Comparison of ENCODE assay signal across 12 cellular contexts in the genomic region with DNA sequence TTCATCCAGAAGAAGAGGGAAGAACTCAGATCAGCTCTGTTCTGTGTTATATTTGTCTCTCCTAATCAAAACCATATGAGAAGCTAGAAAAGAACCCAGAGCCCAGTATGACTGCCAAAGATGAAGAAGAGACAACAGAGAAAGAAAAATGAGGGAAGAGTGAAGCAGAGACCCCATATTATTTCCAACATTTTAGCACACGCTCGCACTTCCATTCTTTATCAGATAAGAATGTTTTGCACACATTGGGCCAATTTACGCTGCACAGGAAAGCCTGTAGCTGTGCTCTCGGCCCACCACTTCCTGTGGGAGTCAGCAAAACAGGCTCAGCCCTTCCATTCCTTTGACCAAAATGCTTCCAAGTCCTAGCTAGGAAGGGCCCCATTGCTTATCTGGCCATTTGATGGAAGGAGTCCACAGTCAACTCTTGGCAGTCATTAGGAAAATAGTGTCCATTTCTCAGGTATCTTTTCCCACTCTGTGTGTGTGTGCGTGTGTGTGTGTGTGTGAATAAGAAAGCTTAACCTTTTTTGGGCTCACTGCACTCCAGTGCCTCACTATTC.
A peak's percentile ranks its signal among the peaks of the same experiment; 100 is the strongest.
DNase-seq lines count a peak whose midpoint lies in the region; ATAC-seq and TF ChIP-seq lines count a peak whose summit lies in the region.
"Had no signal": no experiment of that assay in that cellular context is flagged by ENCODE, and none has a peak within 500 bp of the region (broad histone marks: within the 10 kb centered on the region; RNA-seq: fewer than 3 reads in every experiment).

No MANE protein-coding gene starts in this region.

- no peaks in the 10 kb centered on the region for H3K79me1 ChIP-seq in neuronal stem cell (ENCODE audit: low read depth, low read length)

- peak overlapping the region; percentile 47 for H3K27ac Mint-ChIP-seq in T-helper 2 cell treated with Interferon-gamma antibody and Interleukin-4, amounts not matched to agents 5 μg/mL and 100 μg/mL, for 36 hours
- H3K27ac Mint-ChIP-seq: CD14-positive monocyte, nephron progenitor cell had no signal

- no peak overlapping the region for H3K4ac ChIP-seq in neuronal stem cell (ENCODE audit: low read length)

- H3K4me1 ChIP-seq in BLaER1 = peaks cover 6% of the 10 kb centered on the region; the same call in 1 of the 2 replicates
- H3K4me1 ChIP-seq in neuronal stem cell (ENCODE audit: control insufficient read depth in 2 of 2, insufficient read depth in 1 of 2, low read depth in 1 of 2, low read length in 2 of 2) = no peaks in the 10 kb centered on the region

- peak; percentile 33 for DNase-seq in T-helper 2 cell treated with Interferon-gamma antibody and Interleukin-4, amounts not matched to agents 5 μg/mL and 100 μg/mL, for 36 hours (ENCODE audit: low spot score)
- peak; percentile 51 to 96 for DNase-seq in cardiac fibroblast (ENCODE audit: low read depth in 2 of 2)
- no peak for DNase-seq in neuronal stem cell (ENCODE audit: low spot score)
- DNase-seq in SKM-1 (lab: John Stamatoyannopoulos, UW; ENCODE audit: unreplicated experiment) = no peak
- DNase-seq in NCI-H82 treated with DMSO at 0.1 percent for 48 hours (lab: John Stamatoyannopoulos, UW; ENCODE audit: unreplicated experiment) = no peak
- no peak for DNase-seq in NCI-H187 (lab: John Stamatoyannopoulos, UW)
- DNase-seq: NCI-H2171 treated with DMSO at 0.1 percent for 48 hours, nephron progenitor cell had no signal

- H3K9me3 Mint-ChIP-seq in T-helper 2 cell treated with Interferon-gamma antibody and Interleukin-4, amounts not matched to agents 5 μg/mL and 100 μg/mL, for 36 hours = peaks cover 3% of the 10 kb centered on the region
- H3K9me3 Mint-ChIP-seq: nephron progenitor cell had no signal

- H3K4me2 ChIP-seq in BLaER1 (peak overlapping the region; percentile 25; the same call in 1 of the 2 replicates), neuronal stem cell (ENCODE audit: insufficient read depth, low read length, poor library complexity, severe bottlenecking) (no peak overlapping the region)

- no CpG with 5 or more reads among the region's 5 CpGs for WGBS in neuronal stem cell (ENCODE audit: extremely low coverage in 2 of 2, insufficient read length in 2 of 2, insufficient replicate concordance in 1 of 2), 2 donors

- H2BK12ac ChIP-seq in neuronal stem cell (ENCODE audit: low read length) = no peak overlapping the region

- H3K4me3 ChIP-seq in BLaER1 = no peak overlapping the region
- no peak overlapping the region for H3K4me3 ChIP-seq in cardiac fibroblast (replicated peaks in 1 of 2; ENCODE audit: low read depth in 2 of 2, low read length in 2 of 2)
- H3K4me3 ChIP-seq in neuronal stem cell (ENCODE audit: low read length in 2 of 2) = no peak overlapping the region

- H3K27ac ChIP-seq in BLaER1 (no peak overlapping the region), neuronal stem cell (replicated peaks; ENCODE audit: low read length) (no peak overlapping the region)
- H3K27ac ChIP-seq: RWPE1 had no signal

- no peak overlapping the region for H4K91ac ChIP-seq in neuronal stem cell (ENCODE audit: low read depth, low read length, poor library complexity)

- H3K18ac ChIP-seq in neuronal stem cell (ENCODE audit: low read length) = no peak overlapping the region

- no peak overlapping the region for H2BK15ac ChIP-seq in neuronal stem cell (ENCODE audit: low read length)

- no peak overlapping the region for H3K14ac ChIP-seq in neuronal stem cell (ENCODE audit: low read length)

- no peaks in the 10 kb centered on the region for H3K36me3 Mint-ChIP-seq in T-helper 2 cell treated with Interferon-gamma antibody and Interleukin-4, amounts not matched to agents 5 μg/mL and 100 μg/mL, for 36 hours (ENCODE audit: low read depth)
- H3K36me3 Mint-ChIP-seq: CD14-positive monocyte had no signal

- TF ChIP-seq CTCF in cardiac fibroblast (IDR thresholded peaks at IDR 0.05; ENCODE audit: low read depth, low read length) = no peak

- peaks cover 29% of the 10 kb centered on the region for H3K4me1 Mint-ChIP-seq in T-helper 2 cell treated with Interferon-gamma antibody and Interleukin-4, amounts not matched to agents 5 μg/mL and 100 μg/mL, for 36 hours (ENCODE audit: low read depth)
- H3K4me1 Mint-ChIP-seq: CD14-positive monocyte, nephron progenitor cell had no signal

- no peak overlapping the region for H4K8ac ChIP-seq in neuronal stem cell (ENCODE audit: low read depth, low read length)

- H4K20me1 ChIP-seq in BLaER1 = no peaks in the 10 kb centered on the region

- peak overlapping the region; percentile 61 for H3K4me3 Mint-ChIP-seq in T-helper 2 cell treated with Interferon-gamma antibody and Interleukin-4, amounts not matched to agents 5 μg/mL and 100 μg/mL, for 36 hours
- H3K4me3 Mint-ChIP-seq: nephron progenitor cell had no signal

- H3K9me3 ChIP-seq in BLaER1 = no peaks in the 10 kb centered on the region
- no peaks in the 10 kb centered on the region for H3K9me3 ChIP-seq in neuronal stem cell (replicated peaks in 1 of 2; ENCODE audit: control insufficient read depth in 2 of 2, insufficient read depth in 1 of 2, low read depth in 1 of 2, low read length in 2 of 2)

- no peaks in the 10 kb centered on the region for H3K36me3 ChIP-seq in BLaER1
- H3K36me3 ChIP-seq in neuronal stem cell (replicated peaks in 1 of 2; ENCODE audit: control insufficient read depth in 2 of 2, insufficient read depth in 2 of 2, low read length in 2 of 2) = no peaks in the 10 kb centered on the region

- no peaks in the 10 kb centered on the region for H3K27me3 Mint-ChIP-seq in T-helper 2 cell treated with Interferon-gamma antibody and Interleukin-4, amounts not matched to agents 5 μg/mL and 100 μg/mL, for 36 hours (ENCODE audit: low read depth)

- H2BK5ac ChIP-seq in neuronal stem cell (ENCODE audit: low read length) = no peak overlapping the region

- H2BK120ac ChIP-seq in neuronal stem cell (ENCODE audit: low read depth, low read length) = no peak overlapping the region

- H3K9ac ChIP-seq in BLaER1 (no peak overlapping the region), neuronal stem cell (ENCODE audit: low read depth, low read length, poor library complexity) (no peak overlapping the region)

- H3K23ac ChIP-seq in neuronal stem cell (ENCODE audit: low read depth, low read length, poor library complexity) = no peak overlapping the region

- H2AFZ ChIP-seq in neuronal stem cell (ENCODE audit: low read length) = peak overlapping the region; percentile 12

- ATAC-seq in GM21723 (IDR thresholded peaks at IDR 0.05; ENCODE audit: unreplicated experiment) = no peak

- no peaks in the 10 kb centered on the region for H3K27me3 ChIP-seq in BLaER1
- no peaks in the 10 kb centered on the region for H3K27me3 ChIP-seq in neuronal stem cell (ENCODE audit: control insufficient read depth in 3 of 3, insufficient read depth in 3 of 3, low read depth in 1 of 3, low read length in 3 of 3)

- H2AK5ac ChIP-seq in neuronal stem cell (ENCODE audit: low read depth, low read length) = no peak overlapping the region

Comparison
In these comparisons a context has a peak if more than half of its experiments do, and no peak if none do; other contexts are left out.
1. DNase-seq: peak in T-helper 2 cell treated with Interferon-gamma antibody and Interleukin-4, amounts not matched to agents 5 μg/mL and 100 μg/mL, for 36 hours (single experiment) and cardiac fibroblast (2 of 2); none in neuronal stem cell (single experiment), SKM-1 (single experiment), NCI-H82 treated with DMSO at 0.1 percent for 48 hours (single experiment) and NCI-H187 (0 of 2).